Comparison of ENCODE assay signal across 1 cellular context in genomic region chr4:110611968-110612447, GRCh38.
TF ChIP-seq lines count a peak whose summit lies in the region.

No MANE protein-coding gene starts in this region.

TF ChIP-seq in GM23338, 12 proteins besides CTCF, POLR2A, EP300 and RAD21 (continued from another document):
- TF ChIP-seq ZNF462 (CRISPR knock-in tag; IDR thresholded peaks at IDR 0.05): no peak
- no peak for TF ChIP-seq ZNF331 (CRISPR knock-in tag; IDR thresholded peaks at IDR 0.05; ENCODE audit: low read depth)
- TF ChIP-seq ETS1 (IDR thresholded peaks at IDR 0.05): no peak
- TF ChIP-seq STAT1 (IDR thresholded peaks at IDR 0.05; ENCODE audit: unreplicated experiment): no peak
